Comparison of ENCODE assay signal across 8 cellular contexts in the genomic region with DNA sequence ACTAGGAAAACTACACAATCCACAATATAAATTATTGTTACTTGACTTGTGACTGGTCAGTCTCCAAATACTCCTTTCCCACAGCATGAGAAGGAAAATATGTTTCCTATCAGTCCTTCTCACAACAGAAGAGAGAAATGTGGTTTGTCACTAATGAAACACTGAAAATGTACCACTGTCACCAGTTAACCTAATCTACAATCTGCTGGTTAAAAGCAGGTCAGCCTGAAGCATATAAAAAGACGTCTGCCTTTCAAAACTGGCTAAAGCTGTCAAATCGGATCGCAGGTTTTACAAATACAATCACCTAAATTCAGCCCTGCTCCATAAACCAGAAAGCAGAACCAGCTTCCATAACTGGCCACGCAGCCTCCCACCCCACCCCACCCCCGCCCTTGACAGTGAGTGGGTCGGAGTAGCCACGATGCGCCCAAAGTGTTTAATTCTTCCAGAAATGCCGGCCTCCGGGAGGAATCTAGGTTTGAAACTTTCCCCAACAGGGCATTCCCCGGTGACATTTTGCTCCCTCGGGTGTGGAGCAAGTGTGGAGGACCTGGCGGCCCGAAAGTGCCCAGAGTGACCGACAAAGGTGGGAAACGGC. TPM values are rescaled to one million over a fixed set of nuclear protein-coding genes. Genes with fewer than 3 reads are reported as not detected.
DNase-seq lines count a peak whose midpoint lies in the region; ATAC-seq, FAIRE-seq and TF ChIP-seq lines count a peak whose summit lies in the region.

No MANE protein-coding gene starts in this region.

- H3K79me2 ChIP-seq in MM.1S (ENCODE audit: low read length) = peaks cover 57% of the 10 kb centered on the region
- peaks cover 57% of the 10 kb centered on the region for H3K79me2 ChIP-seq in astrocyte (ENCODE audit: insufficient read depth, low read length)

- no peak for FAIRE-seq in astrocyte (lab: Jason Lieb, UNC)

- H4K20me1 ChIP-seq in MM.1S (ENCODE audit: insufficient read depth, low read length) (no peaks in the 10 kb centered on the region), astrocyte (ENCODE audit: insufficient read depth, low read length) (peaks cover 44% of the 10 kb centered on the region)

- H3F3A ChIP-seq in MM.1S (ENCODE audit: insufficient read depth, low read length) = no peaks in the 10 kb centered on the region

- CTCF ChIA-PET in GM10248 (lab: Yijun Ruan, JAX) = interaction anchor here (1.3 to 1.5 kb wide), 2 partner anchors 26 to 75 kb away, joined by 3 to 5 read pairs; no protein-coding TSS in a partner anchor

- H3K27ac Mint-ChIP-seq in CD4-positive, CD25-positive, alpha-beta regulatory T cell = peak overlapping the region; percentile 32 to 89 (median 85)
- H3K27ac Mint-ChIP-seq in astrocyte (ENCODE audit: unreplicated experiment) = peak overlapping the region; percentile 95
- peak overlapping the region; percentile 86 for H3K27ac Mint-ChIP-seq in stimulated activated effector memory CD8-positive, alpha-beta T cell treated with anti-CD3 and anti-CD28 coated beads, Interleukin-12 subunit alpha, Interleukin-12 subunit beta, amount 100 ng/mL, for 72 hours

- TF ChIP-seq CTCF in MM.1S (IDR thresholded peaks at IDR 0.05; ENCODE audit: low read length) (no peak), astrocyte (IDR thresholded peaks at IDR 0.05; ENCODE audit: insufficient read depth, low read depth, low read length) (no peak), GM10248 (IDR thresholded peaks at IDR 0.05; ENCODE audit: control extremely low read depth, extremely low read depth, low read depth, missing control alignments) (no peak)

- peaks cover 19% of the 10 kb centered on the region for H3K4me1 ChIP-seq in CD4-positive, CD25-positive, alpha-beta regulatory T cell (ENCODE audit: control insufficient read depth, insufficient read depth, low read length, poor library complexity, severe bottlenecking)
- H3K4me1 ChIP-seq in MM.1S (ENCODE audit: low read length) = no peaks in the 10 kb centered on the region
- H3K4me1 ChIP-seq in astrocyte (ENCODE audit: insufficient read depth, low read length) = peaks cover 10% of the 10 kb centered on the region
- H3K4me1 ChIP-seq in iPS-18a (ENCODE audit: control insufficient read depth, low read depth, low read length) = no peaks in the 10 kb centered on the region

- H3K9ac ChIP-seq in MM.1S (ENCODE audit: low read length) (peak overlapping the region; percentile 97), astrocyte (ENCODE audit: low read length) (peak overlapping the region; percentile 99), iPS-18a (ENCODE audit: low read length) (peak overlapping the region; percentile 90)

- DNase-seq in CD4-positive, CD25-positive, alpha-beta regulatory T cell = peak in 2 of 3 donors; percentile 16 to 43
- peak; percentile 21 for DNase-seq in MM.1S
- no peak for DNase-seq in astrocyte (ENCODE audit: low read depth)
- DNase-seq in stimulated activated effector memory CD8-positive, alpha-beta T cell treated with anti-CD3 and anti-CD28 coated beads, Interleukin-12 subunit alpha, Interleukin-12 subunit beta, amount 100 ng/mL, for 72 hours (ENCODE audit: low spot score in 2 of 2) = no peak
- DNase-seq in stimulated activated CD4-positive, alpha-beta T cell treated with anti-CD3 and anti-CD28 coated beads, Interleukin-4, amount 100 ng/mL, for 24 hours = no peak
- DNase-seq in GM10248 (ENCODE audit: extremely low spot score) = no peak

- H3K9me2 ChIP-seq in MM.1S (replicated peaks; ENCODE audit: insufficient read depth, low read length) = no peaks in the 10 kb centered on the region

- H3K9me3 Mint-ChIP-seq in CD4-positive, CD25-positive, alpha-beta regulatory T cell = no peaks in the 10 kb centered on the region
- no peaks in the 10 kb centered on the region for H3K9me3 Mint-ChIP-seq in astrocyte (ENCODE audit: unreplicated experiment)
- H3K9me3 Mint-ChIP-seq in stimulated activated effector memory CD8-positive, alpha-beta T cell treated with anti-CD3 and anti-CD28 coated beads, Interleukin-12 subunit alpha, Interleukin-12 subunit beta, amount 100 ng/mL, for 72 hours = no peaks in the 10 kb centered on the region

- no peaks in the 10 kb centered on the region for H3K9me3 ChIP-seq in CD4-positive, CD25-positive, alpha-beta regulatory T cell (ENCODE audit: control insufficient read depth in 2 of 2, low read length in 2 of 2)
- H3K9me3 ChIP-seq in MM.1S (replicated peaks; ENCODE audit: insufficient read depth, low read length) = no peaks in the 10 kb centered on the region
- no peaks in the 10 kb centered on the region for H3K9me3 ChIP-seq in astrocyte (ENCODE audit: insufficient read depth, low read depth, low read length)
- no peaks in the 10 kb centered on the region for H3K9me3 ChIP-seq in iPS-18a (ENCODE audit: control insufficient read depth, low read depth, low read length)

- no peaks in the 10 kb centered on the region for H3K27me3 Mint-ChIP-seq in CD4-positive, CD25-positive, alpha-beta regulatory T cell
- no peaks in the 10 kb centered on the region for H3K27me3 Mint-ChIP-seq in astrocyte (ENCODE audit: low read depth, unreplicated experiment)

- ATAC-seq in CD4-positive, CD25-positive, alpha-beta regulatory T cell (ENCODE audit: low read depth in 2 of 2) = no peak
- ATAC-seq in GM21515 (IDR thresholded peaks at IDR 0.05; ENCODE audit: unreplicated experiment) = peak; percentile 2
- ATAC-seq in stimulated activated effector memory CD8-positive, alpha-beta T cell treated with anti-CD3 and anti-CD28 coated beads, Interleukin-12 subunit alpha, Interleukin-12 subunit beta, amount 100 ng/mL, for 72 hours = peak; percentile 17

- H3K4me2 ChIP-seq in MM.1S (ENCODE audit: low read depth, low read length) (peak overlapping the region; percentile 79), astrocyte (ENCODE audit: low read length) (peak overlapping the region; percentile 94)

- H3K36me3 Mint-ChIP-seq in CD4-positive, CD25-positive, alpha-beta regulatory T cell = peaks cover 9% of the 10 kb centered on the region
- H3K36me3 Mint-ChIP-seq in astrocyte (ENCODE audit: low read depth, unreplicated experiment) = no peaks in the 10 kb centered on the region
- peaks cover 16% of the 10 kb centered on the region for H3K36me3 Mint-ChIP-seq in stimulated activated effector memory CD8-positive, alpha-beta T cell treated with anti-CD3 and anti-CD28 coated beads, Interleukin-12 subunit alpha, Interleukin-12 subunit beta, amount 100 ng/mL, for 72 hours

- H3K4me3 ChIP-seq in CD4-positive, CD25-positive, alpha-beta regulatory T cell (ENCODE audit: low read depth, low read length) = peak overlapping the region; percentile 70
- H3K4me3 ChIP-seq in MM.1S (ENCODE audit: low read length) (peak overlapping the region; percentile 97), astrocyte (ENCODE audit: insufficient read depth, low read depth, low read length) (peak overlapping the region; percentile 97), iPS-18a (ENCODE audit: low read length) (peak overlapping the region; percentile 92)

- no peaks in the 10 kb centered on the region for H3K27me3 ChIP-seq in CD4-positive, CD25-positive, alpha-beta regulatory T cell (ENCODE audit: control insufficient read depth, insufficient read depth, low read length)
- H3K27me3 ChIP-seq in MM.1S (replicated peaks; ENCODE audit: insufficient read depth, low read length) (no peaks in the 10 kb centered on the region), astrocyte (ENCODE audit: insufficient read depth, low read length) (no peaks in the 10 kb centered on the region), iPS-18a (ENCODE audit: control insufficient read depth, insufficient read depth, low read length) (peaks cover 6% of the 10 kb centered on the region)

- POLR2A ChIA-PET in GM10248 (lab: Yijun Ruan, JAX) = interaction anchor here (1.3 kb wide), 1 partner anchor 15 kb away, joined by 6 read pairs; no protein-coding TSS in a partner anchor

- peaks cover 29 to 51% (median 36%) of the 10 kb centered on the region in 4 donors for H3K4me1 Mint-ChIP-seq in CD4-positive, CD25-positive, alpha-beta regulatory T cell
- peaks cover 11% of the 10 kb centered on the region for H3K4me1 Mint-ChIP-seq in astrocyte (ENCODE audit: low read depth, unreplicated experiment)
- H3K4me1 Mint-ChIP-seq in stimulated activated effector memory CD8-positive, alpha-beta T cell treated with anti-CD3 and anti-CD28 coated beads, Interleukin-12 subunit alpha, Interleukin-12 subunit beta, amount 100 ng/mL, for 72 hours = peaks cover 19% of the 10 kb centered on the region

- no peaks in the 10 kb centered on the region for H3K36me3 ChIP-seq in CD4-positive, CD25-positive, alpha-beta regulatory T cell (ENCODE audit: control insufficient read depth, insufficient read depth, low read length)
- H3K36me3 ChIP-seq in MM.1S (replicated peaks; ENCODE audit: insufficient read depth, low read length) (no peaks in the 10 kb centered on the region), astrocyte (ENCODE audit: insufficient read depth, low read length) (no peaks in the 10 kb centered on the region), iPS-18a (ENCODE audit: control insufficient read depth, low read depth, low read length) (no peaks in the 10 kb centered on the region)

- peak overlapping the region; percentile 90 to 97 (median 93) for H3K4me3 Mint-ChIP-seq in CD4-positive, CD25-positive, alpha-beta regulatory T cell
- peak overlapping the region; percentile 93 for H3K4me3 Mint-ChIP-seq in astrocyte (ENCODE audit: unreplicated experiment)
- peak overlapping the region; percentile 77 for H3K4me3 Mint-ChIP-seq in stimulated activated effector memory CD8-positive, alpha-beta T cell treated with anti-CD3 and anti-CD28 coated beads, Interleukin-12 subunit alpha, Interleukin-12 subunit beta, amount 100 ng/mL, for 72 hours

- peak overlapping the region; percentile 94 for H2AFZ ChIP-seq in MM.1S (ENCODE audit: low read length)
- H2AFZ ChIP-seq in astrocyte (ENCODE audit: low read depth, low read length) = peak overlapping the region; percentile 99

- peak overlapping the region; percentile 67 for H3K27ac ChIP-seq in CD4-positive, CD25-positive, alpha-beta regulatory T cell (ENCODE audit: insufficient read depth, low read length, poor library complexity, severe bottlenecking)
- peak overlapping the region; percentile 59; the same call in 1 of the 2 replicates for H3K27ac ChIP-seq in MM.1S (ENCODE audit: low read length)
- H3K27ac ChIP-seq in astrocyte (ENCODE audit: low read depth, low read length) = peak overlapping the region; percentile 75
- H3K27ac ChIP-seq in iPS-18a (ENCODE audit: low read length) = no peak overlapping the region

RNA-seq across cellular contexts. Expression of gene ETFA, which starts 0.7 kb away (rescaled TPM):
- 44.5 TPM for total RNA-seq in CD4-positive, CD25-positive, alpha-beta regulatory T cell
- 100 to 1,000 TPM in 3 of 4 donors, 10 to 100 TPM in 1; 98.0 to 166 (median 120) TPM for polyA plus RNA-seq in CD4-positive, CD25-positive, alpha-beta regulatory T cell
- total RNA-seq in astrocyte = 123 and 126 TPM in 2 replicates

RNA-seq across cellular contexts. Expression of gene ISL2, which starts 26.0 kb away (rescaled TPM):
- 1.4 TPM for total RNA-seq in CD4-positive, CD25-positive, alpha-beta regulatory T cell
- polyA plus RNA-seq in CD4-positive, CD25-positive, alpha-beta regulatory T cell = not detected
- 1.3 and 2.1 TPM in 2 replicates for total RNA-seq in astrocyte

Comparison
In these comparisons a context has a peak if more than half of its experiments do, and no peak if none do; other contexts are left out.
1. ATAC-seq: peak in GM21515 (single experiment) and stimulated activated effector memory CD8-positive, alpha-beta T cell treated with anti-CD3 and anti-CD28 coated beads, Interleukin-12 subunit alpha, Interleukin-12 subunit beta, amount 100 ng/mL, for 72 hours (single experiment); none in CD4-positive, CD25-positive, alpha-beta regulatory T cell (0 of 2).
2. DNase-seq: peak in CD4-positive, CD25-positive, alpha-beta regulatory T cell (2 of 3) and MM.1S (single experiment); none in astrocyte (single experiment), stimulated activated effector memory CD8-positive, alpha-beta T cell treated with anti-CD3 and anti-CD28 coated beads, Interleukin-12 subunit alpha, Interleukin-12 subunit beta, amount 100 ng/mL, for 72 hours (0 of 2), stimulated activated CD4-positive, alpha-beta T cell treated with anti-CD3 and anti-CD28 coated beads, Interleukin-4, amount 100 ng/mL, for 24 hours (single experiment) and GM10248 (single experiment).
3. Peak in every context shown above with its lines, with median percentiles within 50 percentile points of each other: H3K4me3 ChIP-seq, H3K27ac Mint-ChIP-seq, H3K4me3 Mint-ChIP-seq and H3K9ac ChIP-seq.